Comparison of ENCODE assay signal across 28 cellular contexts in genomic region chr19:16415806-16416205, GRCh38.
"Had no signal": no experiment of that assay in that cellular context is flagged by ENCODE, and none has a peak within 500 bp of the region (broad histone marks: within the 10 kb centered on the region; RNA-seq: fewer than 3 reads in every experiment).

No MANE protein-coding gene starts in this region.

- DNase-seq: activated CD4-positive, alpha-beta T cell treated with anti-CD3 and anti-CD28 coated beads for 48 hours; activated CD4-positive, alpha-beta T cell treated with anti-CD3 and anti-CD28 coated beads, Interleukin-2, amount 50 U/mL, for 4 hours; activated CD4-positive, CD25-positive, alpha-beta regulatory T cell treated with anti-CD3 and anti-CD28 coated beads, Interleukin-2, amount 50 U/mL, for 72 hours; activated CD8-positive, alpha-beta memory T cell treated with anti-CD3 and anti-CD28 coated beads for 24 hours; activated effector memory CD4-positive, alpha-beta T cell treated with anti-CD3 and anti-CD28 coated beads, Interleukin-2, amount 50 U/mL, for 16 hours; activated naive CD4-positive, alpha-beta T cell treated with Interleukin-2 at 50 U/mL for 16 hours; activated naive CD8-positive, alpha-beta T cell treated with anti-CD3 and anti-CD28 coated beads, Interleukin-2, amount 50 U/mL, for 24 hours; activated T-cell treated with anti-CD3 and anti-CD28 coated beads, Interleukin-2, amount 50 U/mL, for 4 hours; amniotic stem cell; body of pancreas; central memory CD4-positive, alpha-beta T cell; NCI-H1092 treated with DMSO at 0.1 percent for 48 hours; NCI-H1417 treated with DMSO at 0.1 percent for 48 hours; NCI-H1694; NCI-H2029; NCI-H2107; NCI-H2171 treated with DMSO at 0.1 percent for 48 hours; NCI-H226; NCI-H526 treated with DMSO at 0.1 percent for 48 hours; NK-92 treated with Interleukin-12 subunit alpha and Interleukin-12 subunit beta, amount 100 ng/mL, for 24 hours; OCI-M1; RPMI8226; T-cell had no signal

- H3K4me3 Mint-ChIP-seq: activated naive CD8-positive, alpha-beta T cell treated with anti-CD3 and anti-CD28 coated beads, Interleukin-2, amount 50 U/mL, for 24 hours; activated T-cell treated with anti-CD3 and anti-CD28 coated beads, Interleukin-2, amount 50 U/mL, for 4 hours; T-cell had no signal

- H3K27ac Mint-ChIP-seq: activated naive CD8-positive, alpha-beta T cell treated with anti-CD3 and anti-CD28 coated beads, Interleukin-2, amount 50 U/mL, for 24 hours; T-cell had no signal

- H3K9me3 Mint-ChIP-seq: activated naive CD4-positive, alpha-beta T cell treated with anti-CD3 and anti-CD28 coated beads, Interleukin-2, amount 50 U/mL, for 72 hours; activated naive CD8-positive, alpha-beta T cell treated with anti-CD3 and anti-CD28 coated beads, Interleukin-2, amount 50 U/mL, for 24 hours; activated T-cell treated with anti-CD3 and anti-CD28 coated beads, Interleukin-2, amount 50 U/mL, for 4 hours; T-cell had no signal

- ATAC-seq: activated naive CD4-positive, alpha-beta T cell treated with anti-CD3 and anti-CD28 coated beads, Interleukin-2, amount 50 U/mL, for 72 hours; activated naive CD8-positive, alpha-beta T cell treated with anti-CD3 and anti-CD28 coated beads, Interleukin-2, amount 50 U/mL, for 24 hours; activated T-cell treated with anti-CD3 and anti-CD28 coated beads, Interleukin-2, amount 50 U/mL, for 4 hours; body of pancreas; Panc1; Right ventricle myocardium inferior; T-cell had no signal

- H3K27me3 ChIP-seq: ascending aorta, body of pancreas had no signal

- H3K27ac ChIP-seq: ascending aorta, body of pancreas, SK-N-MC had no signal

- H3K9me3 ChIP-seq: ascending aorta, body of pancreas had no signal

- H3K4me1 ChIP-seq: ascending aorta, body of pancreas had no signal

- H3K4me3 ChIP-seq: ascending aorta, body of pancreas, SK-N-MC had no signal

- H3K27me3 Mint-ChIP-seq: activated naive CD8-positive, alpha-beta T cell treated with anti-CD3 and anti-CD28 coated beads, Interleukin-2, amount 50 U/mL, for 24 hours; T-cell had no signal
